Comparison of ENCODE assay signal across 24 cellular contexts in the genomic region with DNA sequence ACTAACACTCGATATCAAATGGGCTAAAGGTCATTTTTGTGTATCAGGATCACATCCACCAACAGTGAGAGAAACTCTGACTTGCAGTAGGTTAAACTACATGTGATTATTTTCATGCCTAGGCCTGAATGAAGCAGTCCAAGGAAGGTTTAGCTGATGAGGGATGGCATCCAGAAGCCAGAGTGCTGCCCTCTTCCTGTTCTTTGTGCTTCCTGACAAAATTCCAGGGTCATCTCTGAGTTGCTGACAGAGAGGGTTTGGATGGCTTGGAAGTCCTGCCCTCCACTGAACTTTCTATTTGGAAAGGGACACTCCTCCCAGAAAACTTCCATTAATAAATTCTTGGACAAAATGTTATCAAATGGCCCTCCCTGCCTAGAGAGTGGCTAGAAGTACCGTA.
"Had no signal": no experiment of that assay in that cellular context is flagged by ENCODE, and none has a peak within 500 bp of the region (broad histone marks: within the 10 kb centered on the region; RNA-seq: fewer than 3 reads in every experiment).

No MANE protein-coding gene starts in this region.

- H3K27ac ChIP-seq: heart left ventricle, hepatocyte, parathyroid adenoma, sigmoid colon, thoracic aorta, tibial nerve, upper lobe of right lung, vagina had no signal

- H3K36me3 Mint-ChIP-seq: naive thymus-derived CD8-positive, alpha-beta T cell; stimulated activated memory B cell treated with anti-CD40 and anti-IgM and Interleukin-4, amounts not matched to agents 10 μg/mL and 1 μg/mL and 100 μg/mL, for 72 hours had no signal

- ATAC-seq: effector memory CD8-positive, alpha-beta T cell; heart left ventricle; left lobe of liver; naive thymus-derived CD8-positive, alpha-beta T cell; stimulated activated memory B cell treated with anti-CD40 and anti-IgM and Interleukin-4, amounts not matched to agents 10 μg/mL and 1 μg/mL and 100 μg/mL, for 72 hours; stimulated activated naive CD8-positive, alpha-beta T cell treated with anti-CD3 and anti-CD28 coated beads, Interleukin-15, Interleukin-2, amounts not matched to agents 100 U/mL and 50 U/mL, for 24 hours; upper lobe of right lung had no signal

- H3K27me3 Mint-ChIP-seq: effector memory CD8-positive, alpha-beta T cell; progenitor cell of endocrine pancreas; stimulated activated memory B cell treated with anti-CD40 and anti-IgM and Interleukin-4, amounts not matched to agents 10 μg/mL and 1 μg/mL and 100 μg/mL, for 72 hours had no signal

- H3K27me3 ChIP-seq: heart left ventricle, hepatocyte, sigmoid colon, spleen, tibial nerve, upper lobe of right lung, vagina had no signal

- H3K4me2 ChIP-seq: hepatocyte had no signal

- H2AFZ ChIP-seq: hepatocyte, parathyroid adenoma had no signal

- H3K36me3 ChIP-seq: heart left ventricle, sigmoid colon, spleen, thoracic aorta, tibial nerve, upper lobe of right lung, vagina had no signal

- FAIRE-seq: frontal cortex, keratinocyte had no signal

- H3K4me1 ChIP-seq: heart left ventricle, parathyroid adenoma, sigmoid colon, tibial nerve, upper lobe of right lung, vagina had no signal

- H3K9me3 ChIP-seq: heart left ventricle, spleen, thoracic aorta, tibial nerve, upper lobe of right lung, vagina had no signal

- H3K4me3 Mint-ChIP-seq: effector memory CD8-positive, alpha-beta T cell; naive thymus-derived CD8-positive, alpha-beta T cell; nephron progenitor cell; stimulated activated memory B cell treated with anti-CD40 and anti-IgM and Interleukin-4, amounts not matched to agents 10 μg/mL and 1 μg/mL and 100 μg/mL, for 72 hours had no signal

- H3K4me1 Mint-ChIP-seq: naive thymus-derived CD8-positive, alpha-beta T cell; nephron progenitor cell; stimulated activated memory B cell treated with anti-CD40 and anti-IgM and Interleukin-4, amounts not matched to agents 10 μg/mL and 1 μg/mL and 100 μg/mL, for 72 hours had no signal

- H3K79me2 ChIP-seq: hepatocyte, parathyroid adenoma had no signal

- H3K4me3 ChIP-seq: heart left ventricle, hepatocyte, sigmoid colon, spleen, thoracic aorta, tibial nerve, upper lobe of right lung, vagina had no signal

- H3K27ac Mint-ChIP-seq: effector memory CD8-positive, alpha-beta T cell; naive thymus-derived CD8-positive, alpha-beta T cell; nephron progenitor cell; progenitor cell of endocrine pancreas; stimulated activated memory B cell treated with anti-CD40 and anti-IgM and Interleukin-4, amounts not matched to agents 10 μg/mL and 1 μg/mL and 100 μg/mL, for 72 hours had no signal

- H3K9ac ChIP-seq: parathyroid adenoma had no signal

- DNase-seq: cerebellar nuclear complex; cortex of kidney; effector memory CD8-positive, alpha-beta T cell; heart left ventricle; mesenchymal stem cell; midbrain; naive thymus-derived CD8-positive, alpha-beta T cell; nephron progenitor cell; sigmoid colon; spleen; stimulated activated CD4-positive, alpha-beta T cell treated with anti-CD3 and anti-CD28 coated beads, Interleukin-4, amount 100 ng/mL, for 4 hours; stimulated activated naive CD8-positive, alpha-beta T cell treated with anti-CD3 and anti-CD28 coated beads, Interleukin-15, Interleukin-2, amounts not matched to agents 100 U/mL and 50 U/mL, for 24 hours; substantia nigra; upper lobe of right lung had no signal
